ENCODE assay signal across 1 cellular context in the genomic region with DNA sequence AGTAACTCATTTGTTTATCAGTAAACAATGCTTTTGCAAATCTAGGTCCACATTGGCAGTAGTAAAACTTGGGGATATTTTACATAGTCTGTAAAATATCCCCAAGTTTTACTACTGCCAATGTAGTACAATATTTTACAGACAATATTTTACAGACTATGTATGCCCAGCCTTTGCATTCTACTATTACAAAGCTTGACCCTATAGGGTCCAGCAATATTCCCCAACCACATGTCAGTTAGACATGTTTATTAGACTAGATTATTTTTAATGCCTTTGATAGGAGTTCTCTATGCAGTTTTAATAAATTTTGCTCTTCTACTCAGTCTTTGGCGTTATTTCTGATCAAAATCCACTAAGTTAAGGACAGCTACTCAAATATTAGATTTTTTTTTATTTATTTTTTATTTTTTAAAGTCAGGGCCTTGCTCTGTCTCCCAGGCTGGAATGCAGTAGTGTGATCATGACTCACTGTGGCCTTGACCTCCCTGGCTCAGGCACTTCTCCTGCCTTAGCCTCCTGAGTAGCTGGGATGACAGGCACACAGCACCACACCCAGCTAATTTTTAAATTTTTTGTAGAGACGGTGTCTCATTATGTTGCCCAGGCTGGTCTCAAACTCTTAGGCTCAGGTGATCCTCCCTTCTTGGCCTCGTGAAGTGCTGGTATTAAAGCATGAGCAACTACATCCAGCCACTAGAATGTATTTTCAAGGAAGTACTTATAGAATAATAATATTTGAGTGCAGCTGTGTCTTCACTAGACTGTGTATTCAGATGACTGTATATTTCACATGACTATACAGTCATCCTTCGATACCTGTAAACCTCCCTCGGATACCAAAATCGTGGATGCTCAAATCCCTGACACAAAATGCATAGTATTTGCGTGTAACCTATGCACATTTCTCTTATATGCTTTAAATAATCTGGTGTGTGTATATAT.
TF ChIP-seq lines count a peak whose summit lies in the region.

No MANE protein-coding gene starts in this region.

TF ChIP-seq in WTC11, 78 proteins besides CTCF, POLR2A, EP300 and RAD21 (continued from another document):
- TF ChIP-seq, protein P1, sequence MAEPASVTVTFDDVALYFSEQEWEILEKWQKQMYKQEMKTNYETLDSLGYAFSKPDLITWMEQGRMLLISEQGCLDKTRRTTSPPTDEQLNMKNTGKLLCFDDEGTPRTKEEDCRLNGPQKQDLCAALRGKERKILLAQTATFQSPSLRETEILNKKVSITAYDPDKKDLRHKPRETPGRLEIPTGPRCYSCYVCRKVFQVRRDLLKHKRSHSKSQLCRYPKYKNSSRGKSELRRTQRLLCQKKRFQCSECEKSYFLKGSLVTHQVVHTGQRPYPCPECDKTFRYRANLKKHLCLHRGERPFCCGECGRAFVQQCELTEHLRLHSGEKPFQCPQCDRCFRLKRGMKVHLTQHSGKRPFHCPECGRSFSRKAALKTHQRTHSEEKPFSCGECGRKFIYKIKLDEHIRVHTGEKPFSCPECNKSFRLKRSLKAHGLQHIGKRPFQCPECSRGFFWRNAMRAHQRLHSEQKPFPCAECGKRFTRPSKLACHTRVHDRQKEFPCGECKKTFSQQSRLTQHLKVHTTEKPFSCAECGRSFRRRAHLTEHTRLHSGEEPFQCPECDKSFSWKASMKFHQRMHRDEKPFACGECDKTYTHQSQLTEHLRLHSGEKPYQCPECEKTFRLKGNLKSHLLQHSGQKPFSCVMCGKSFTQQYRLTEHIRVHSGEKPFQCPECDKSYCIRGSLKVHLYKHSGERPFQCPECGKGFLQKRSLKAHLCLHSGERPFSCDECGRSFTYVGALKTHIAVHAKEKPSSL (CRISPR knock-in tag; conservative IDR thresholded peaks at IDR 0.05), result no peak
- TF ChIP-seq JUN (CRISPR knock-in tag; IDR thresholded peaks at IDR 0.05) (no peak), PRRX2 (CRISPR knock-in tag; IDR thresholded peaks at IDR 0.05) (no peak), NR3C1 (CRISPR knock-in tag; conservative IDR thresholded peaks at IDR 0.05; ENCODE audit: low read depth) (no peak), ELF4 (CRISPR knock-in tag; IDR thresholded peaks at IDR 0.05; ENCODE audit: low read depth) (no peak), MYBL2 (CRISPR knock-in tag; IDR thresholded peaks at IDR 0.05) (no peak), SMAD4 (CRISPR knock-in tag; IDR thresholded peaks at IDR 0.05) (no peak)
- TF ChIP-seq, protein P2, sequence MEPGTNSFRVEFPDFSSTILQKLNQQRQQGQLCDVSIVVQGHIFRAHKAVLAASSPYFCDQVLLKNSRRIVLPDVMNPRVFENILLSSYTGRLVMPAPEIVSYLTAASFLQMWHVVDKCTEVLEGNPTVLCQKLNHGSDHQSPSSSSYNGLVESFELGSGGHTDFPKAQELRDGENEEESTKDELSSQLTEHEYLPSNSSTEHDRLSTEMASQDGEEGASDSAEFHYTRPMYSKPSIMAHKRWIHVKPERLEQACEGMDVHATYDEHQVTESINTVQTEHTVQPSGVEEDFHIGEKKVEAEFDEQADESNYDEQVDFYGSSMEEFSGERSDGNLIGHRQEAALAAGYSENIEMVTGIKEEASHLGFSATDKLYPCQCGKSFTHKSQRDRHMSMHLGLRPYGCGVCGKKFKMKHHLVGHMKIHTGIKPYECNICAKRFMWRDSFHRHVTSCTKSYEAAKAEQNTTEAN (CRISPR knock-in tag; IDR thresholded peaks at IDR 0.05), result no peak
